11 cellular contexts compared by ENCODE assay signal in the genomic region with DNA sequence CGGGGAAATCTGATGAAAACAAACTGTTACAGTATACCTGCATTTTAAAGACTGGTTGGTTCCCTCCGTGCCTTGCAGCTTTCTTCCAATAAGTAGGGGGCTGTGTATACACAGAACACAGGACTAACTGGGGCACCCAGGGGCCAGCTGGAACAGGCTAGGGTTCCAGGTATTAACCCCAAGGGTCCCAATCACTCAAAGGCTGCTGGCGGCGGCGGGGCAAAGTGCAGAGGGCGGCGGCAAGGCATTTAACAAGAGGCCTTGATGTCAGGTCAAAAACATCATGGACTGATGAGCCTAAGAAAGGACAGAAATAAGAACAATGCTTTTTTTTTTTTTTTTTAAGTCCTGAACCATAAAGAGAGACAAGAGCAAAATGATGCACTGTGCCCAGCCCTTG. TPM values are rescaled to one million over a fixed set of nuclear protein-coding genes. Genes with fewer than 3 reads are reported as not detected.
DNase-seq lines count a peak whose midpoint lies in the region; ATAC-seq, FAIRE-seq and TF ChIP-seq lines count a peak whose summit lies in the region.
"Had no signal": no experiment of that assay in that cellular context is flagged by ENCODE, and none has a peak within 500 bp of the region (broad histone marks: within the 10 kb centered on the region; RNA-seq: fewer than 3 reads in every experiment).

No MANE protein-coding gene starts in this region.

- peak overlapping the region; percentile 9 to 94 (median 46) for H3K4me3 Mint-ChIP-seq in CD4-positive, alpha-beta memory T cell
- H3K4me3 Mint-ChIP-seq in effector memory CD8-positive, alpha-beta T cell = peak overlapping the region; percentile 43 to 85

- no peaks in the 10 kb centered on the region for H3K36me3 ChIP-seq in CD4-positive, alpha-beta memory T cell (ENCODE audit: insufficient read depth, low read length)
- H3K36me3 ChIP-seq in prostate gland = no peaks in the 10 kb centered on the region

- H3K4me1 ChIP-seq in CD4-positive, alpha-beta memory T cell (ENCODE audit: insufficient read depth, low read length) = peaks cover 17% of the 10 kb centered on the region
- no peaks in the 10 kb centered on the region for H3K4me1 ChIP-seq in prostate gland (replicated peaks)

- peaks cover 0 to 3% (median 0%) of the 10 kb centered on the region in 8 donors for H3K9me3 Mint-ChIP-seq in CD4-positive, alpha-beta memory T cell
- H3K9me3 Mint-ChIP-seq in effector memory CD8-positive, alpha-beta T cell = no peaks in the 10 kb centered on the region

- TF ChIP-seq CTCF in LNCaP clone FGC (IDR thresholded peaks at IDR 0.05; ENCODE audit: control insufficient read depth, extremely low read depth, insufficient read depth) = no peak
- no peak for TF ChIP-seq CTCF in prostate gland (IDR thresholded peaks at IDR 0.05)

- peak overlapping the region; percentile 49 to 98 (median 65) for H3K27ac Mint-ChIP-seq in CD4-positive, alpha-beta memory T cell
- H3K27ac Mint-ChIP-seq in effector memory CD8-positive, alpha-beta T cell = peak overlapping the region; percentile 6 to 35

- no peak overlapping the region for H3K27ac ChIP-seq in CD4-positive, alpha-beta memory T cell (ENCODE audit: low read depth, low read length)
- peak overlapping the region; percentile 98 to 99 for H3K27ac ChIP-seq in prostate gland

- 62% methylated on average over 7 of the region's 7 CpGs for WGBS in prostate gland

- H3K9me3 ChIP-seq in CD4-positive, alpha-beta memory T cell (ENCODE audit: control insufficient read depth in 1 of 2, low read length in 2 of 2) = no peaks in the 10 kb centered on the region
- H3K9me3 ChIP-seq in prostate gland = no peaks in the 10 kb centered on the region

- H3K4me3 ChIP-seq in CD4-positive, alpha-beta memory T cell (ENCODE audit: low read length in 2 of 2) = no peak overlapping the region
- peak overlapping the region; percentile 91 for H3K4me3 ChIP-seq in LNCaP clone FGC (ENCODE audit: low read depth, low read length)
- H3K4me3 ChIP-seq in prostate gland = peak overlapping the region; percentile 78 to 81

- POLR2A ChIA-PET in CD4-positive, alpha-beta memory T cell (lab: Charles Lee; ENCODE audit: partially characterized antibody) = interaction anchor here (1.0 to 5.1 kb wide), 3 partner anchors 9 to 87 kb away, joined by 4 to 47 read pairs (median 6); a partner anchor contains a TSS

- CTCF ChIA-PET in CD4-positive, alpha-beta memory T cell (lab: Charles Lee; ENCODE audit: partially characterized antibody) = interaction anchor here (1.7 kb wide), 1 partner anchor 9 kb away, joined by 3 read pairs; no protein-coding TSS in a partner anchor

- peaks cover 3 to 9% of the 10 kb centered on the region in 2 donors for H3K27me3 Mint-ChIP-seq in CD4-positive, alpha-beta memory T cell
- peaks cover 22 to 78% of the 10 kb centered on the region in 2 donors for H3K27me3 Mint-ChIP-seq in effector memory CD8-positive, alpha-beta T cell

- no peak for TF ChIP-seq POLR2A in prostate gland (IDR thresholded peaks at IDR 0.05)

- ATAC-seq in effector memory CD8-positive, alpha-beta T cell (replicated peaks) = no peak
- no peak for ATAC-seq in HG03095 (IDR thresholded peaks at IDR 0.05; ENCODE audit: unreplicated experiment)

- intact Hi-C loops in CD4-positive, alpha-beta memory T cell (cut with micrococcal nuclease) = no loop called here
- intact Hi-C loops in prostate gland (cut with DNase I) = loop anchor here (5.0 kb wide), 1 partner anchor 50 kb away; no protein-coding TSS in a partner anchor

- H3K4me1 Mint-ChIP-seq in CD4-positive, alpha-beta memory T cell = peaks cover 15 to 37% (median 24%) of the 10 kb centered on the region in 4 donors
- H3K4me1 Mint-ChIP-seq in effector memory CD8-positive, alpha-beta T cell (ENCODE audit: low read depth in 2 of 2) = peaks cover 12 to 13% of the 10 kb centered on the region in 2 donors

- H3K27me3 ChIP-seq in CD4-positive, alpha-beta memory T cell (ENCODE audit: insufficient read depth, low read length) = no peaks in the 10 kb centered on the region
- H3K27me3 ChIP-seq in prostate gland (replicated peaks; ENCODE audit: insufficient read depth) = no peaks in the 10 kb centered on the region

- FAIRE-seq in urothelium cell line (lab: Jason Lieb, UNC) = no peak
- FAIRE-seq: islet of Langerhans had no signal

- peaks cover 0 to 10% of the 10 kb centered on the region in 2 donors for H3K36me3 Mint-ChIP-seq in CD4-positive, alpha-beta memory T cell
- peaks cover 33% of the 10 kb centered on the region for H3K36me3 Mint-ChIP-seq in effector memory CD8-positive, alpha-beta T cell (ENCODE audit: insufficient read depth)

- DNase-seq in CD4-positive, alpha-beta memory T cell = no peak
- DNase-seq in LNCaP clone FGC (ENCODE audit: low read depth) = no peak
- DNase-seq in effector memory CD8-positive, alpha-beta T cell = no peak
- no peak for DNase-seq in prostate gland (ENCODE audit: low spot score)
- no peak for DNase-seq in urothelium cell line (ENCODE audit: low spot score)
- DNase-seq in GM19240 (ENCODE audit: insufficient read length, low spot score) = no peak
- no peak for DNase-seq in DMS 273 (lab: John Stamatoyannopoulos, UW; ENCODE audit: unreplicated experiment)
- DNase-seq: effector CD8-positive, alpha-beta T cell; SHP77 treated with DMSO at 0.1 percent for 48 hours had no signal

RNA-seq across cellular contexts. Expression of a gene that starts 2.5 kb away (rescaled TPM):
- 1 to 10 TPM; 8.1 to 8.9 TPM for total RNA-seq in CD4-positive, alpha-beta memory T cell
- 1 to 10 TPM; 1.2 to 2.9 TPM for polyA plus RNA-seq in CD4-positive, alpha-beta memory T cell
- 100 to 1,000 TPM in 1 of 2 donors, 10 to 100 TPM in 1; 96.5 to 245 TPM for total RNA-seq in prostate gland

Comparison
In these comparisons a context has a peak if more than half of its experiments do, and no peak if none do; other contexts are left out.
1. H3K4me3 ChIP-seq: peak in LNCaP clone FGC (single experiment) and prostate gland (2 of 2); none in CD4-positive, alpha-beta memory T cell (0 of 2).
2. RNA of a gene that starts 2.5 kb away (total RNA-seq): 96.5 to 245 TPM in prostate gland; 8.1 to 8.9 TPM in CD4-positive, alpha-beta memory T cell; every median in the first group is over 4 times any median in the second.